9 cellular contexts compared by ENCODE assay signal in genomic region chr1:68346192-68346808, GRCh38.
DNase-seq lines count a peak whose midpoint lies in the region; ATAC-seq, FAIRE-seq and TF ChIP-seq lines count a peak whose summit lies in the region.
"Had no signal": no experiment of that assay in that cellular context is flagged by ENCODE, and none has a peak within 500 bp of the region (broad histone marks: within the 10 kb centered on the region; RNA-seq: fewer than 3 reads in every experiment).

No MANE protein-coding gene starts in this region.

- H3K4me3 Mint-ChIP-seq in CD4-positive, alpha-beta memory T cell = no peak overlapping the region
- H3K4me3 Mint-ChIP-seq in T-helper 17 cell = no peak overlapping the region
- H3K4me3 Mint-ChIP-seq: dendritic cell treated with granulocyte-macrophage colony-stimulating factor and Interleukin-4, amounts not matched to agents 40 ng/mL and 50 ng/mL, for 4 days had no signal

- no peaks in the 10 kb centered on the region for H3K36me3 Mint-ChIP-seq in CD4-positive, alpha-beta memory T cell
- no peaks in the 10 kb centered on the region for H3K36me3 Mint-ChIP-seq in T-helper 17 cell (ENCODE audit: low read depth)

- H3K36me3 ChIP-seq in kidney (ENCODE audit: control insufficient read depth in 1 of 2, insufficient read depth in 2 of 2, low read length in 2 of 2) = no peaks in the 10 kb centered on the region
- no peaks in the 10 kb centered on the region for H3K36me3 ChIP-seq in CD4-positive, alpha-beta memory T cell (ENCODE audit: insufficient read depth, low read length)

- CTCF ChIA-PET in CD4-positive, alpha-beta memory T cell (lab: Charles Lee; ENCODE audit: partially characterized antibody) = no interaction called here

- no peak overlapping the region for H3K27ac Mint-ChIP-seq in CD4-positive, alpha-beta memory T cell
- H3K27ac Mint-ChIP-seq in T-helper 17 cell = no peak overlapping the region
- H3K27ac Mint-ChIP-seq: dendritic cell treated with granulocyte-macrophage colony-stimulating factor and Interleukin-4, amounts not matched to agents 40 ng/mL and 50 ng/mL, for 4 days had no signal

- peak; percentile 18 for TF ChIP-seq CTCF in kidney (IDR thresholded peaks at IDR 0.05; ENCODE audit: borderline replicate concordance, extremely low read depth, insufficient read depth)

- POLR2A ChIA-PET in CD4-positive, alpha-beta memory T cell (lab: Charles Lee; ENCODE audit: partially characterized antibody) = no interaction called here

- ATAC-seq in GM19467 (IDR thresholded peaks at IDR 0.05; ENCODE audit: unreplicated experiment) = no peak
- no peak for ATAC-seq in GM18870 (IDR thresholded peaks at IDR 0.05; ENCODE audit: unreplicated experiment)
- ATAC-seq in T-helper 17 cell = no peak

- H3K9ac ChIP-seq in kidney (ENCODE audit: low read length in 2 of 2) = no peak overlapping the region

- no peak overlapping the region for H3K27ac ChIP-seq in kidney (ENCODE audit: low read depth in 2 of 2, low read length in 2 of 2)
- no peak overlapping the region for H3K27ac ChIP-seq in CD4-positive, alpha-beta memory T cell (ENCODE audit: low read depth, low read length)

- intact Hi-C loops in kidney (cut with DNase I) = loop anchor here (5.0 kb wide), 1 partner anchor 229 kb away; no protein-coding TSS in a partner anchor
- intact Hi-C loops in CD4-positive, alpha-beta memory T cell (cut with micrococcal nuclease) = no loop called here

- peaks cover 0 to 4% of the 10 kb centered on the region in 2 donors for H3K27me3 Mint-ChIP-seq in CD4-positive, alpha-beta memory T cell
- H3K27me3 Mint-ChIP-seq in T-helper 17 cell = no peaks in the 10 kb centered on the region
- H3K27me3 Mint-ChIP-seq: dendritic cell treated with granulocyte-macrophage colony-stimulating factor and Interleukin-4, amounts not matched to agents 40 ng/mL and 50 ng/mL, for 4 days had no signal

- no peak overlapping the region for H3K4me3 ChIP-seq in kidney (ENCODE audit: low read length in 2 of 2)
- no peak overlapping the region for H3K4me3 ChIP-seq in CD4-positive, alpha-beta memory T cell (ENCODE audit: low read length in 2 of 2)

- H3K9me3 Mint-ChIP-seq in CD4-positive, alpha-beta memory T cell = peaks cover 0 to 18% (median 1%) of the 10 kb centered on the region in 8 donors
- H3K9me3 Mint-ChIP-seq: dendritic cell treated with granulocyte-macrophage colony-stimulating factor and Interleukin-4, amounts not matched to agents 40 ng/mL and 50 ng/mL, for 4 days had no signal

- DNase-seq in AG20443 (ENCODE audit: low spot score) (peak; percentile 17), HT-29 (ENCODE audit: low spot score) (peak; percentile 51), SW480 (ENCODE audit: low spot score) (peak; percentile 30), kidney (no peak), T-helper 17 cell (no peak)
- DNase-seq in CD4-positive, alpha-beta memory T cell = no peak

- peaks cover 0 to 3% of the 10 kb centered on the region in 2 donors for H3K4me1 ChIP-seq in kidney (ENCODE audit: control insufficient read depth in 1 of 2, insufficient read depth in 1 of 2, low read depth in 1 of 2, low read length in 2 of 2)
- H3K4me1 ChIP-seq in CD4-positive, alpha-beta memory T cell (ENCODE audit: insufficient read depth, low read length) = no peaks in the 10 kb centered on the region

- no peaks in the 10 kb centered on the region for H3K4me1 Mint-ChIP-seq in CD4-positive, alpha-beta memory T cell
- no peaks in the 10 kb centered on the region for H3K4me1 Mint-ChIP-seq in T-helper 17 cell

- H3K9me3 ChIP-seq in kidney (ENCODE audit: control insufficient read depth in 1 of 2, low read length in 2 of 2) (no peaks in the 10 kb centered on the region), T-helper 17 cell (ENCODE audit: control insufficient read depth, low read length, poor library complexity, severe bottlenecking) (no peaks in the 10 kb centered on the region)
- no peaks in the 10 kb centered on the region for H3K9me3 ChIP-seq in CD4-positive, alpha-beta memory T cell (ENCODE audit: control insufficient read depth in 1 of 2, low read length in 2 of 2)

- H3K27me3 ChIP-seq in CD4-positive, alpha-beta memory T cell (ENCODE audit: insufficient read depth, low read length) = no peaks in the 10 kb centered on the region

- no peak for FAIRE-seq in kidney (lab: Jason Lieb, UNC)

Comparison
In these comparisons a context has a peak if more than half of its experiments do, and no peak if none do; other contexts are left out.
1. DNase-seq: peak in AG20443 (single experiment), HT-29 (single experiment) and SW480 (single experiment); none in kidney (single experiment), CD4-positive, alpha-beta memory T cell (0 of 5) and T-helper 17 cell (0 of 3).